In genomic region chr6:32609731-32610640, GRCh38 we compare ENCODE assay signal across 2 cellular contexts.
A peak's percentile ranks its signal among the peaks of the same experiment; 100 is the strongest.
TF ChIP-seq lines count a peak whose summit lies in the region.

No MANE protein-coding gene starts in this region.

TF ChIP-seq in SK-N-SH, 30 proteins besides CTCF, POLR2A, EP300 and RAD21:
- TF ChIP-seq RFX5 (IDR thresholded peaks at IDR 0.05; ENCODE audit: low read length) (peak; percentile 96), RCOR1 (IDR thresholded peaks at IDR 0.05; ENCODE audit: low read length) (no peak)

TF ChIP-seq in K562, 482 proteins besides CTCF, POLR2A, EP300 and RAD21:
- TF ChIP-seq FOS (IDR thresholded peaks at IDR 0.05; ENCODE audit: extremely low read depth, insufficient read length) (peak; percentile 53), NFYB (IDR thresholded peaks at IDR 0.05; ENCODE audit: extremely low read depth, insufficient read length) (peak; percentile 18), RFX5 (IDR thresholded peaks at IDR 0.05; ENCODE audit: low read depth, low read length) (peak; percentile 95), JUND (IDR thresholded peaks at IDR 0.05; ENCODE audit: borderline replicate concordance, low read depth, low read length) (peak; percentile 87), JUND (tag; IDR thresholded peaks at IDR 0.05; ENCODE audit: borderline replicate concordance, low read depth, low read length) (peak; percentile 88; the same call in 2 of the 3 replicates), CBX5 (IDR thresholded peaks at IDR 0.05; ENCODE audit: borderline replicate concordance, low read depth) (no peak), ARID1B (IDR thresholded peaks at IDR 0.05) (0 out of 2 replicates have a peak, but pooled peaks have one; percentile 17), JUN (IDR thresholded peaks at IDR 0.05; ENCODE audit: borderline replicate concordance, low read depth, low read length) (peak; percentile 62; the same call in 1 of the 2 replicates), JUN (CRISPR knock-in tag; IDR thresholded peaks at IDR 0.05; ENCODE audit: borderline replicate concordance) (no peak), BDP1 (IDR thresholded peaks at IDR 0.05; ENCODE audit: insufficient read depth, insufficient read length) (no peak), CREB1 (IDR thresholded peaks at IDR 0.05) (peak; percentile 60), CREB1 (CRISPR knock-in tag; IDR thresholded peaks at IDR 0.05) (peak; percentile 54; the same call in 1 of the 2 replicates), CREM (IDR thresholded peaks at IDR 0.05; ENCODE audit: low read depth) (peak; percentile 69), FOSL1 (tag; conservative IDR thresholded peaks at IDR 0.05) (peak; percentile 80), TARDBP (IDR thresholded peaks at IDR 0.05) (no peak), ATF1 (CRISPR knock-in tag; IDR thresholded peaks at IDR 0.05) (no peak), ATF1 (tag; IDR thresholded peaks at IDR 0.05) (peak; percentile 57)
